Comparison of ENCODE assay signal across 8 cellular contexts in genomic region chr15:38130200-38130567, GRCh38.
DNase-seq lines count a peak whose midpoint lies in the region; ATAC-seq and FAIRE-seq lines count a peak whose summit lies in the region.

No MANE protein-coding gene starts in this region.

- H3K9me3 Mint-ChIP-seq in stimulated activated naive CD8-positive, alpha-beta T cell treated with anti-CD3 and anti-CD28 coated beads, Interleukin-15, amount 100 ng/mL, for 72 hours = peaks cover 0 to 6% of the 10 kb centered on the region in 2 donors

- H3K4me3 ChIP-seq in duodenal mucosa (ENCODE audit: low read depth in 1 of 2, low read length in 2 of 2) (peak overlapping the region; percentile 22 to 41), small intestine (ENCODE audit: low read depth in 1 of 2, low read length in 2 of 2) (no peak overlapping the region)

- H3K4me1 ChIP-seq in duodenal mucosa (ENCODE audit: control insufficient read depth in 1 of 2, insufficient read depth in 2 of 2, low read length in 2 of 2) (peaks cover 18 to 20% of the 10 kb centered on the region in 2 donors), small intestine (ENCODE audit: control insufficient read depth in 2 of 2, insufficient read depth in 1 of 2, low read depth in 1 of 2, low read length in 1 of 2) (peaks cover 4 to 9% of the 10 kb centered on the region in 2 donors)

- H3K27me3 Mint-ChIP-seq in stimulated activated naive CD8-positive, alpha-beta T cell treated with anti-CD3 and anti-CD28 coated beads, Interleukin-15, amount 100 ng/mL, for 72 hours = peaks cover 32% of the 10 kb centered on the region

- H3K9ac ChIP-seq in duodenal mucosa (ENCODE audit: low read depth in 1 of 2, low read length in 2 of 2) = peak overlapping the region in 1 of 2 donors; percentile 5

- ATAC-seq in GM19351 (IDR thresholded peaks at IDR 0.05; ENCODE audit: unreplicated experiment) (peak; percentile 40), HG03196 (IDR thresholded peaks at IDR 0.05; ENCODE audit: unreplicated experiment) (peak; percentile 39)
- ATAC-seq in stimulated activated naive CD8-positive, alpha-beta T cell treated with anti-CD3 and anti-CD28 coated beads, Interleukin-15, amount 100 ng/mL, for 72 hours = no peak

- H3K4me3 Mint-ChIP-seq in stimulated activated naive CD8-positive, alpha-beta T cell treated with anti-CD3 and anti-CD28 coated beads, Interleukin-15, amount 100 ng/mL, for 72 hours = no peak overlapping the region

- H3K9me3 ChIP-seq in duodenal mucosa (ENCODE audit: control insufficient read depth in 1 of 2, low read length in 2 of 2) = no peaks in the 10 kb centered on the region
- H3K9me3 ChIP-seq in small intestine (ENCODE audit: control insufficient read depth, low read depth) = no peaks in the 10 kb centered on the region

- no peak for FAIRE-seq in small intestine (lab: Jason Lieb, UNC)

- DNase-seq in small intestine (no peak), DMS79 treated with DMSO at 0.1 percent for 48 hours (lab: John Stamatoyannopoulos, UW) (no peak), NCI-H1930 (lab: John Stamatoyannopoulos, UW) (no peak), GDM1 (lab: John Stamatoyannopoulos, UW) (no peak)
- DNase-seq in stimulated activated naive CD8-positive, alpha-beta T cell treated with anti-CD3 and anti-CD28 coated beads, Interleukin-15, amount 100 ng/mL, for 72 hours = no peak

- H3K27me3 ChIP-seq in duodenal mucosa (ENCODE audit: control insufficient read depth in 1 of 2, insufficient read depth in 2 of 2, low read length in 2 of 2) (no peaks in the 10 kb centered on the region), small intestine (ENCODE audit: control insufficient read depth in 2 of 2, insufficient read depth in 2 of 2, low read length in 2 of 2) (peaks cover 0 to 3% of the 10 kb centered on the region in 2 donors)

- WGBS in small intestine, 3 donors = 59 to 79% (median 77%) methylated on average over 8 of the region's 8 CpGs

- H3K27ac Mint-ChIP-seq in stimulated activated naive CD8-positive, alpha-beta T cell treated with anti-CD3 and anti-CD28 coated beads, Interleukin-15, amount 100 ng/mL, for 72 hours = no peak overlapping the region

- peaks cover 18% of the 10 kb centered on the region for H3K4me1 Mint-ChIP-seq in stimulated activated naive CD8-positive, alpha-beta T cell treated with anti-CD3 and anti-CD28 coated beads, Interleukin-15, amount 100 ng/mL, for 72 hours

- H3K27ac ChIP-seq in duodenal mucosa (ENCODE audit: low read depth, low read length) (peak overlapping the region; percentile 48), small intestine (ENCODE audit: low read depth in 1 of 2, low read length in 1 of 2) (peak overlapping the region; percentile 13 to 89)

- H3K36me3 ChIP-seq in duodenal mucosa (ENCODE audit: control insufficient read depth in 1 of 2, insufficient read depth in 2 of 2, low read length in 2 of 2) (no peaks in the 10 kb centered on the region), small intestine (ENCODE audit: control insufficient read depth in 2 of 2, insufficient read depth in 2 of 2, low read length in 2 of 2) (no peaks in the 10 kb centered on the region)

Comparison
In these comparisons a context has a peak if more than half of its experiments do, and no peak if none do; other contexts are left out.
1. H3K4me3 ChIP-seq: peak in duodenal mucosa (2 of 2); none in small intestine (0 of 2).